Comparison of ENCODE assay signal across 8 cellular contexts in the genomic region with DNA sequence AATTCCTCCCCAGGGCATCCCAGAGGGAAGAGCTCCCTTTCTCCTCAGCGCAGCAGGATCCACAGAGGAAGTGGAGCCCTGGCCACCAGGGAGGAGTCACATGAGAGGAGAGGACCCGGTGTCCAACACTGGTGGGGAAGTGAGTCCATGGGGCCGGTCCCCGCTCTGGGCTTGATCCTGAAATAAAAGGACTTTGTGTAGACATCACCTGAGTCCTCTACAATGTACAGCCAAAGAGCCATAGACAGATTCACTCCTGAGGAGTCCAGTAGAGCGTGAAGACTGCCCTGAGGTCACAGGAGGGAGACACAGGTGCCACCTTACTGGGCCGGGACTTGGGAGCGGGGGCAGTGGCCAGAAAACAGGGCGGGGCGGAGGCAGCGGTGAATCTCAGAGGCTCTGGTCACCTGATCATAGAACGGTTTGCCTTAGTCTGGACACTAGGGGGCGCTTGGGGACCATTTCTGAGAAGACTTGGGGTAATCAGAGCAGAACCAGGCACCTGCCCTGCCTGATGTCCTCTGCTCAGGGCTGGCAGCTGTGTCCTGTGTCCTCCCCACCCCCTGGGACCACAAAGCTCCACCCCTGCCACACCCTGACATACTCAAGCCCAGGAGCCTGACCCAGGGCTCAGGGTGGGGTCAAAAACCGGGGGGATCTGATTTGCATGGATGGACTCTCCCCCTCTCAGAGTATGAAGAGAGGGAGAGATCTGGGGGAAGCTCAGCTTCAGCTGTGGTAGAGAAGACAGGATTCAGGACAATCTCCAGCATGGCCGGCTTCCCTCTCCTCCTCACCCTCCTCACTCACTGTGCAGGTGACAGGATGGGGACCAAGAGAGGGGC.
DNase-seq lines count a peak whose midpoint lies in the region; ATAC-seq and TF ChIP-seq lines count a peak whose summit lies in the region.

No MANE protein-coding gene starts in this region.

- H2AK5ac ChIP-seq in H9 (ENCODE audit: insufficient read length, low read length) = no peak overlapping the region

- H3K56ac ChIP-seq in H9 (ENCODE audit: insufficient read length, low read depth, low read length) = no peak overlapping the region

- no peak overlapping the region for H3K27ac Mint-ChIP-seq in H9
- no peak overlapping the region for H3K27ac Mint-ChIP-seq in activated naive CD8-positive, alpha-beta T cell treated with anti-CD3 and anti-CD28 coated beads, Interleukin-2, amount 10 ng/mL, durations not matched to agents 7 days and 5 days

- POLR2A ChIA-PET in activated naive CD8-positive, alpha-beta T cell treated with anti-CD3 and anti-CD28 coated beads, Interleukin-2, amount 10 ng/mL, durations not matched to agents 7 days and 5 days (lab: Charles Lee) = no interaction called here

- H3K27ac ChIP-seq in DND-41 (ENCODE audit: low read length) (no peak overlapping the region), H9 (ENCODE audit: insufficient read length, low read depth, low read length) (no peak overlapping the region)

- no peak overlapping the region for H2BK15ac ChIP-seq in H9 (ENCODE audit: low read depth, low read length)

- H3K4ac ChIP-seq in H9 (ENCODE audit: low read depth, low read length) = no peak overlapping the region

- H3T11ph ChIP-seq in H9 (ENCODE audit: low read length) = no peak overlapping the region

- no peak overlapping the region for H2BK120ac ChIP-seq in H9 (ENCODE audit: low read depth, low read length, poor library complexity, severe bottlenecking)

- no peak overlapping the region for H3K4me3 ChIP-seq in DND-41 (ENCODE audit: low read depth in 1 of 2, low read length in 2 of 2)

- intact Hi-C loops in left ventricle myocardium superior (cut with micrococcal nuclease) = no loop called here
- intact Hi-C loops in sciatic nerve (cut with DNase I) = no loop called here

- H3K4me3 Mint-ChIP-seq in H9 = peak overlapping the region in 1 of 2 experiments; percentile 27; a peak in 2 of 5 replicates
- H3K4me3 Mint-ChIP-seq in activated naive CD8-positive, alpha-beta T cell treated with anti-CD3 and anti-CD28 coated beads, Interleukin-2, amount 10 ng/mL, durations not matched to agents 7 days and 5 days = no peak overlapping the region

- no peaks in the 10 kb centered on the region for H3K23me2 ChIP-seq in H9 (ENCODE audit: insufficient read length, low read depth, low read length, poor library complexity, severe bottlenecking)

- H3K23ac ChIP-seq in H9 (ENCODE audit: insufficient read length, low read depth, low read length) = no peak overlapping the region

- no peak overlapping the region for H3K14ac ChIP-seq in H9 (ENCODE audit: insufficient read depth, low read length)

- no CpG with 5 or more reads among the region's 14 CpGs for WGBS in H9 (ENCODE audit: extremely low coverage, insufficient read length, low lambda C conversion rate)

- peaks cover 0 to 5% (median 0%) of the 10 kb centered on the region in 3 experiments; a peak in 2 of 7 replicates for H3K36me3 Mint-ChIP-seq in H9 (ENCODE audit: insufficient read depth in 1 of 3, low read depth in 3 of 3)
- H3K36me3 Mint-ChIP-seq in activated naive CD8-positive, alpha-beta T cell treated with anti-CD3 and anti-CD28 coated beads, Interleukin-2, amount 10 ng/mL, durations not matched to agents 7 days and 5 days = no peaks in the 10 kb centered on the region

- H2BK20ac ChIP-seq in H9 (ENCODE audit: low read depth, low read length, poor library complexity, severe bottlenecking) = no peak overlapping the region

- no peaks in the 10 kb centered on the region for H3K79me2 ChIP-seq in DND-41 (ENCODE audit: insufficient read depth, low read length)
- no peaks in the 10 kb centered on the region for H3K79me2 ChIP-seq in H9 (ENCODE audit: insufficient read depth, low read length)

- no peak overlapping the region for H3K18ac ChIP-seq in H9 (ENCODE audit: insufficient read length, low read depth, low read length)

- H3K9me3 Mint-ChIP-seq in H9 = peaks cover 0 to 10% of the 10 kb centered on the region in 2 experiments; a peak in 2 of 5 replicates
- no peaks in the 10 kb centered on the region for H3K9me3 Mint-ChIP-seq in activated naive CD8-positive, alpha-beta T cell treated with anti-CD3 and anti-CD28 coated beads, Interleukin-2, amount 10 ng/mL, durations not matched to agents 7 days and 5 days

- H3K27me3 ChIP-seq in DND-41 (ENCODE audit: insufficient read depth, low read length, poor library complexity) (peaks cover 11% of the 10 kb centered on the region), H9 (ENCODE audit: insufficient read depth, low read length) (peaks cover 55% of the 10 kb centered on the region; the same call in 1 of the 2 replicates)

- H3K9ac ChIP-seq in DND-41 (ENCODE audit: low read depth, low read length) (no peak overlapping the region), H9 (ENCODE audit: extremely low read depth, insufficient read length, low read length) (no peak overlapping the region)

- no peaks in the 10 kb centered on the region for H3K36me3 ChIP-seq in DND-41 (ENCODE audit: insufficient read depth, low read length)

- H2AFZ ChIP-seq in DND-41 (ENCODE audit: low read depth, low read length) (no peak overlapping the region), H9 (ENCODE audit: low read length) (no peak overlapping the region)

- peaks cover 99% of the 10 kb centered on the region for H3K27me3 Mint-ChIP-seq in H9 (ENCODE audit: low read depth)
- H3K27me3 Mint-ChIP-seq in activated naive CD8-positive, alpha-beta T cell treated with anti-CD3 and anti-CD28 coated beads, Interleukin-2, amount 10 ng/mL, durations not matched to agents 7 days and 5 days = peaks cover 25% of the 10 kb centered on the region

- ATAC-seq in DND-41 (ENCODE audit: insufficient read depth, low read depth) (peak; percentile 99), left ventricle myocardium superior (peak; percentile 93), sciatic nerve (peak; percentile 97), GM18861 (IDR thresholded peaks at IDR 0.05; ENCODE audit: unreplicated experiment) (no peak)
- ATAC-seq in activated naive CD8-positive, alpha-beta T cell treated with anti-CD3 and anti-CD28 coated beads, Interleukin-2, amount 10 ng/mL, durations not matched to agents 7 days and 5 days (ENCODE audit: low read depth) = peak; percentile 93

- no peak overlapping the region for H2BK12ac ChIP-seq in H9 (ENCODE audit: insufficient read length, low read depth, low read length)

- H3K79me1 ChIP-seq in H9 (ENCODE audit: insufficient read depth, low read depth, low read length, poor library complexity, severe bottlenecking) = no peaks in the 10 kb centered on the region

- H3K9me3 ChIP-seq in DND-41 (ENCODE audit: insufficient read depth, low read length, severe bottlenecking) (no peaks in the 10 kb centered on the region), H9 (ENCODE audit: control insufficient read depth, low read depth, low read length) (no peaks in the 10 kb centered on the region)

- peak overlapping the region; percentile 43; the same call in 1 of the 2 replicates for H3K4me2 ChIP-seq in DND-41 (ENCODE audit: insufficient read depth, low read length)
- no peak overlapping the region for H3K4me2 ChIP-seq in H9 (ENCODE audit: insufficient read depth, insufficient read length, low read length)

- no peak overlapping the region for H4K8ac ChIP-seq in H9 (replicated peaks; ENCODE audit: insufficient read length, low read depth, low read length)

- no peak overlapping the region for H4K91ac ChIP-seq in H9 (ENCODE audit: insufficient read length, low read depth, low read length)

- peaks cover 6% of the 10 kb centered on the region in 2 experiments; a peak in 3 of 4 replicates for H3K4me1 Mint-ChIP-seq in H9
- peaks cover 6% of the 10 kb centered on the region for H3K4me1 Mint-ChIP-seq in activated naive CD8-positive, alpha-beta T cell treated with anti-CD3 and anti-CD28 coated beads, Interleukin-2, amount 10 ng/mL, durations not matched to agents 7 days and 5 days

- H3K4me1 ChIP-seq in DND-41 (ENCODE audit: insufficient read depth, low read length) (peaks cover 4% of the 10 kb centered on the region; the same call in 1 of the 2 replicates), H9 (ENCODE audit: insufficient read depth, low read length) (no peaks in the 10 kb centered on the region)

- H4K5ac ChIP-seq in H9 (ENCODE audit: insufficient read length, low read depth, low read length) = no peak overlapping the region

- H4K20me1 ChIP-seq in DND-41 (ENCODE audit: insufficient read depth, low read length) = no peaks in the 10 kb centered on the region
- no peaks in the 10 kb centered on the region for H4K20me1 ChIP-seq in H9 (ENCODE audit: control insufficient read depth, insufficient read depth, insufficient read length)

- no peak overlapping the region for H2BK5ac ChIP-seq in H9 (ENCODE audit: insufficient read length, low read length)

- TF ChIP-seq CTCF in DND-41 (IDR thresholded peaks at IDR 0.05; ENCODE audit: borderline replicate concordance, extremely low read depth, low read length, poor library complexity, severe bottlenecking) (peak; percentile 86), H9 (conservative IDR thresholded peaks at IDR 0.05) (peak; percentile 79)

- DNase-seq in DND-41 = peak; percentile 83
- DNase-seq in H9 = peak; percentile 91
- DNase-seq in NCI-H1105 treated with DMSO at 0.1 percent for 48 hours (lab: John Stamatoyannopoulos, UW) = peak; percentile 80
- DNase-seq in SKM-1 treated with dmso at 0.1 percent for 144 hours (lab: John Stamatoyannopoulos, UW; ENCODE audit: unreplicated experiment) = peak; percentile 74
- peak; percentile 76 for DNase-seq in activated naive CD8-positive, alpha-beta T cell treated with anti-CD3 and anti-CD28 coated beads, Interleukin-2, amount 10 ng/mL, durations not matched to agents 7 days and 5 days
- peak; percentile 79 for DNase-seq in left ventricle myocardium superior
- peak; percentile 87 for DNase-seq in sciatic nerve (ENCODE audit: low spot score)
